In genomic region chr3:195007151-195007550, GRCh38 we compare ENCODE assay signal across 19 cellular contexts.
"Had no signal": no experiment of that assay in that cellular context is flagged by ENCODE, and none has a peak within 500 bp of the region (broad histone marks: within the 10 kb centered on the region; RNA-seq: fewer than 3 reads in every experiment).

No MANE protein-coding gene starts in this region.

- H3K9me3 ChIP-seq: colonic mucosa, left ventricle myocardium inferior, lower lobe of right lung, right atrium auricular region, testis, uterus had no signal

- H3K27ac ChIP-seq: colonic mucosa, foreskin keratinocyte, left ventricle myocardium inferior, lower lobe of right lung, right atrium auricular region, testis, uterus had no signal

- H3K4me1 Mint-ChIP-seq: immature natural killer cell, natural killer cell had no signal

- ATAC-seq: foreskin keratinocyte; left cardiac atrium; lower lobe of right lung; natural killer cell; stimulated activated naive CD8-positive, alpha-beta T cell treated with anti-CD3 and anti-CD28 coated beads, Interleukin-15, Interleukin-2, amounts not matched to agents 100 U/mL and 50 U/mL, for 24 hours had no signal

- H3K36me3 Mint-ChIP-seq: immature natural killer cell, memory B cell, mesothelial cell of epicardium, natural killer cell had no signal

- H3K36me3 ChIP-seq: colonic mucosa, left ventricle myocardium inferior, lower lobe of right lung, right atrium auricular region, uterus had no signal

- H3K27ac Mint-ChIP-seq: immature natural killer cell, memory B cell, mesothelial cell of epicardium, natural killer cell had no signal

- H3K27me3 ChIP-seq: colonic mucosa, right atrium auricular region, testis, uterus had no signal

- H3K4me3 Mint-ChIP-seq: immature natural killer cell, memory B cell, mesothelial cell of epicardium, natural killer cell, neural crest cell had no signal

- H3K4me3 ChIP-seq: colonic mucosa, left ventricle myocardium inferior, lower lobe of right lung, right atrium auricular region, testis, uterus had no signal

- H3K4me1 ChIP-seq: colonic mucosa, foreskin keratinocyte had no signal

- H3K9me3 Mint-ChIP-seq: immature natural killer cell, memory B cell, natural killer cell, neural crest cell had no signal

- DNase-seq: colonic mucosa; erythroblast; foreskin keratinocyte; immature natural killer cell; kidney; left cardiac atrium; left ventricle myocardium inferior; lower lobe of right lung; natural killer cell; posterior cingulate gyrus; small intestine; stimulated activated CD4-positive, alpha-beta T cell treated with anti-CD3 and anti-CD28 coated beads, Interleukin-12 subunit alpha, Interleukin-12 subunit beta, amount 100 ng/mL, for 4 hours; stimulated activated naive CD8-positive, alpha-beta T cell treated with anti-CD3 and anti-CD28 coated beads, Interleukin-15, Interleukin-2, amounts not matched to agents 100 U/mL and 50 U/mL, for 24 hours; testis; uterus had no signal
